9 cellular contexts compared by ENCODE assay signal in genomic region chr3:11944052-11944673, GRCh38.
DNase-seq lines count a peak whose midpoint lies in the region; ATAC-seq and TF ChIP-seq lines count a peak whose summit lies in the region.
"Had no signal": no experiment of that assay in that cellular context is flagged by ENCODE, and none has a peak within 500 bp of the region (broad histone marks: within the 10 kb centered on the region; RNA-seq: fewer than 3 reads in every experiment).

No MANE protein-coding gene starts in this region.

- in situ Hi-C loops in astrocyte of the cerebellum (cut with HindIII; ENCODE audit: low sequenced_read_pairs), result no loop called here

- H3K27ac ChIP-seq in DND-41 (ENCODE audit: low read length), result no peak overlapping the region
- H3K27ac ChIP-seq: SJSA1 had no signal

- peaks cover 8% of the 10 kb centered on the region for H3K9me3 ChIP-seq in DND-41 (ENCODE audit: insufficient read depth, low read length, severe bottlenecking)
- H3K9me3 ChIP-seq: SJSA1 had no signal

- H3K27me3 ChIP-seq in DND-41 (ENCODE audit: insufficient read depth, low read length, poor library complexity), result no peaks in the 10 kb centered on the region

- H3K9ac ChIP-seq in DND-41 (ENCODE audit: low read depth, low read length), result no peak overlapping the region

- ATAC-seq in DND-41 (ENCODE audit: insufficient read depth, low read depth) (no peak), HG03159 (IDR thresholded peaks at IDR 0.05; ENCODE audit: unreplicated experiment) (no peak), GM18511 (IDR thresholded peaks at IDR 0.05; ENCODE audit: unreplicated experiment) (no peak), GM21576 (IDR thresholded peaks at IDR 0.05; ENCODE audit: unreplicated experiment) (no peak)

- peak; percentile 48 for TF ChIP-seq CTCF in DND-41 (IDR thresholded peaks at IDR 0.05; ENCODE audit: borderline replicate concordance, extremely low read depth, low read length, poor library complexity, severe bottlenecking)
- TF ChIP-seq CTCF in astrocyte of the cerebellum (IDR thresholded peaks at IDR 0.05; ENCODE audit: low read depth, low read length, missing control alignments), result peak; percentile 70

- no peaks in the 10 kb centered on the region for H4K20me1 ChIP-seq in DND-41 (ENCODE audit: insufficient read depth, low read length)

- H3K4me3 ChIP-seq in DND-41 (ENCODE audit: low read depth in 1 of 2, low read length in 2 of 2) (no peak overlapping the region), astrocyte of the cerebellum (ENCODE audit: low read depth, low read length) (no peak overlapping the region)
- H3K4me3 ChIP-seq: SJSA1 had no signal

- H3K4me1 ChIP-seq in DND-41 (ENCODE audit: insufficient read depth, low read length), result no peaks in the 10 kb centered on the region
- H3K4me1 ChIP-seq: SJSA1 had no signal

- H3K4me2 ChIP-seq in DND-41 (ENCODE audit: insufficient read depth, low read length), result no peak overlapping the region

- no peaks in the 10 kb centered on the region for H3K36me3 ChIP-seq in DND-41 (ENCODE audit: insufficient read depth, low read length)
- H3K36me3 ChIP-seq: SJSA1 had no signal

- H3K79me2 ChIP-seq in DND-41 (ENCODE audit: insufficient read depth, low read length), result no peaks in the 10 kb centered on the region

- no peak overlapping the region for H2AFZ ChIP-seq in DND-41 (ENCODE audit: low read depth, low read length)

- no peak for DNase-seq in DND-41
- DNase-seq in Kasumi-1 (lab: John Stamatoyannopoulos, UW), result peak; percentile 22 to 25
- no peak for DNase-seq in astrocyte of the cerebellum (ENCODE audit: low read depth)
- DNase-seq in kidney glomerular epithelial cell (lab: John Stamatoyannopoulos, UW), result peak; percentile 3
- no peak for DNase-seq in MV-4-11 (lab: John Stamatoyannopoulos, UW)

Comparison
In these comparisons a context has a peak if more than half of its experiments do, and no peak if none do; other contexts are left out.
1. DNase-seq: peak in Kasumi-1 (2 of 2) and kidney glomerular epithelial cell (single experiment); none in DND-41 (single experiment), astrocyte of the cerebellum (single experiment) and MV-4-11 (single experiment).